ENCODE assay signal across 10 cellular contexts in genomic region chr19:54186934-54187381, GRCh38. TPM values are rescaled to one million over a fixed set of nuclear protein-coding genes. Genes with fewer than 3 reads are reported as not detected.
DNase-seq lines count a peak whose midpoint lies in the region; ATAC-seq and TF ChIP-seq lines count a peak whose summit lies in the region.
"Had no signal": no experiment of that assay in that cellular context is flagged by ENCODE, and none has a peak within 500 bp of the region (broad histone marks: within the 10 kb centered on the region; RNA-seq: fewer than 3 reads in every experiment).

No MANE protein-coding gene starts in this region.

- H3K9me3 Mint-ChIP-seq in Calu3 (ENCODE audit: low read depth, unreplicated experiment) (no peaks in the 10 kb centered on the region), endodermal cell (no peaks in the 10 kb centered on the region)

- H3K27me3 Mint-ChIP-seq in Calu3 (ENCODE audit: unreplicated experiment) (no peaks in the 10 kb centered on the region), endodermal cell (ENCODE audit: insufficient read depth) (no peaks in the 10 kb centered on the region)

- CTCF ChIA-PET in Calu3 (lab: Charles Lee): interaction anchor here (0.6 kb wide), 1 partner anchor 676 kb away, joined by 8 read pairs; no protein-coding TSS in a partner anchor

- H3K36me3 Mint-ChIP-seq in Calu3 (ENCODE audit: insufficient read depth, unreplicated experiment): peaks cover 83% of the 10 kb centered on the region
- peaks cover 41% of the 10 kb centered on the region for H3K36me3 Mint-ChIP-seq in endodermal cell (ENCODE audit: low read depth)

- H3K27ac ChIP-seq in endodermal cell (ENCODE audit: low read depth, low read length): no peak overlapping the region
- peak overlapping the region; percentile 100 for H3K27ac ChIP-seq in neutrophil

- peak overlapping the region; percentile 82 for H3K4me3 Mint-ChIP-seq in Calu3 (ENCODE audit: low read depth, unreplicated experiment)
- peak overlapping the region; percentile 76 for H3K4me3 Mint-ChIP-seq in endodermal cell

- H3K9me3 ChIP-seq in NT2/D1 (ENCODE audit: insufficient read depth, low read length) (no peaks in the 10 kb centered on the region), endodermal cell (ENCODE audit: control insufficient read depth, low read length) (no peaks in the 10 kb centered on the region), neutrophil (no peaks in the 10 kb centered on the region)

- H3K27me3 ChIP-seq in NT2/D1 (ENCODE audit: insufficient read depth, insufficient read length) (no peaks in the 10 kb centered on the region), endodermal cell (ENCODE audit: control insufficient read depth, insufficient read depth, low read length, poor library complexity, severe bottlenecking) (no peaks in the 10 kb centered on the region), neutrophil (no peaks in the 10 kb centered on the region)

- ATAC-seq in HG02852 (IDR thresholded peaks at IDR 0.05; ENCODE audit: unreplicated experiment) (no peak), GM19324 (IDR thresholded peaks at IDR 0.05; ENCODE audit: low FRiP score, unreplicated experiment) (no peak)

- no peak for TF ChIP-seq CTCF in Calu3 (IDR thresholded peaks at IDR 0.05; ENCODE audit: unreplicated experiment)
- no peak for TF ChIP-seq CTCF in endodermal cell (conservative IDR thresholded peaks at IDR 0.05)
- TF ChIP-seq CTCF in neutrophil (IDR thresholded peaks at IDR 0.05): no peak

- peak overlapping the region; percentile 50 for H3K9ac ChIP-seq in NT2/D1 (ENCODE audit: insufficient read length, low read depth)
- H3K9ac ChIP-seq in endodermal cell (ENCODE audit: extremely low read depth, low read length, poor library complexity, severe bottlenecking): no peak overlapping the region

- H3K36me3 ChIP-seq in NT2/D1 (ENCODE audit: insufficient read depth, insufficient read length, low read length): peaks cover 40% of the 10 kb centered on the region
- H3K36me3 ChIP-seq in endodermal cell (ENCODE audit: control insufficient read depth, insufficient read depth, low read length): peaks cover 29% of the 10 kb centered on the region
- peaks cover 59% of the 10 kb centered on the region for H3K36me3 ChIP-seq in neutrophil

- H3K4me3 ChIP-seq in NT2/D1 (ENCODE audit: insufficient read length, low read depth): no peak overlapping the region
- H3K4me3 ChIP-seq in endodermal cell (ENCODE audit: low read length): no peak overlapping the region
- H3K4me3 ChIP-seq in neutrophil (ENCODE audit: low read depth in 1 of 2, low read length in 1 of 2): peak overlapping the region; percentile 88 to 100

- H3K27ac Mint-ChIP-seq in Calu3 (ENCODE audit: unreplicated experiment): peak overlapping the region; percentile 15
- no peak overlapping the region for H3K27ac Mint-ChIP-seq in endodermal cell

- DNase-seq in Calu3 (no peak), NT2/D1 (ENCODE audit: low read depth, low spot score) (no peak), endodermal cell (no peak), NOMO-1 (lab: John Stamatoyannopoulos, UW; ENCODE audit: unreplicated experiment in 2 of 2) (no peak)
- DNase-seq: DMS53, NCI-H1105, NCI-H82 had no signal

- H3K4me1 Mint-ChIP-seq in Calu3 (ENCODE audit: low read depth, unreplicated experiment): peaks cover 22% of the 10 kb centered on the region
- H3K4me1 Mint-ChIP-seq in endodermal cell: peaks cover 8% of the 10 kb centered on the region

- intact Hi-C loops in Calu3 (cut with micrococcal nuclease; ENCODE audit: unreplicated experiment): no loop called here

- BruUV-seq in Calu3 (replicated peaks; lab: Mats Ljungman, UMichigan): no TSS peak

- WGBS in endodermal cell (ENCODE audit: insufficient coverage in 1 of 2, insufficient read length in 1 of 2), 2 experiments: 96 to 100% methylated on average over 1 to 11 of the region's 11 CpGs

- H3K4me1 ChIP-seq in NT2/D1 (ENCODE audit: insufficient read depth, insufficient read length): no peaks in the 10 kb centered on the region
- H3K4me1 ChIP-seq in endodermal cell (ENCODE audit: control insufficient read depth, insufficient read depth, low read length): no peaks in the 10 kb centered on the region
- peaks cover 19 to 30% of the 10 kb centered on the region in 2 experiments for H3K4me1 ChIP-seq in neutrophil (ENCODE audit: control insufficient read depth in 1 of 2, insufficient read depth in 1 of 2, low read depth in 1 of 2, low read length in 1 of 2)

RNA-seq across cellular contexts. Expression of gene MBOAT7, which starts 2.4 kb away (rescaled TPM):
- total RNA-seq in Calu3 (2022) (287 and 323 TPM in 2 replicates), endodermal cell (100 to 1,000 TPM; 126 to 131 TPM)
- 99.2 TPM for polyA plus RNA-seq in endodermal cell (2013, experiment 1 of 2)
- 87.1 TPM for polyA plus RNA-seq in endodermal cell (2013, experiment 2 of 2)

RNA-seq across cellular contexts. Expression of gene TSEN34, which starts 4.2 kb away (rescaled TPM):
- 52.2 and 53.0 TPM in 2 replicates for total RNA-seq in Calu3 (2022)
- 10 to 100 TPM; 26.0 to 27.5 TPM for total RNA-seq in endodermal cell
- polyA plus RNA-seq in endodermal cell (2013, experiment 1 of 2): 47.2 TPM
- polyA plus RNA-seq in endodermal cell (2013, experiment 2 of 2): 44.8 TPM

RNA-seq across cellular contexts. Expression of gene RPS9, which starts 13.7 kb away (rescaled TPM):
- total RNA-seq in Calu3 (2022) (825 and 841 TPM in 2 replicates), endodermal cell (1,000 to 10,000 TPM; 1,302 to 1,460 TPM)
- 1,601 TPM for polyA plus RNA-seq in endodermal cell (2013, experiment 1 of 2)
- 1,537 TPM for polyA plus RNA-seq in endodermal cell (2013, experiment 2 of 2)

RNA-seq across cellular contexts. Expression of gene TMC4, which starts 14.0 kb away (rescaled TPM):
- total RNA-seq in Calu3 (2022) (157 and 166 TPM in 2 replicates), endodermal cell (10 to 100 TPM; 32.7 to 46.6 TPM)
- 0.82 TPM for polyA plus RNA-seq in endodermal cell (2013, experiment 1 of 2)
- 1.9 TPM for polyA plus RNA-seq in endodermal cell (2013, experiment 2 of 2)

RNA-seq across cellular contexts. Expression of gene LENG1, which starts 27.4 kb away (rescaled TPM):
- total RNA-seq in Calu3 (2022) (9.9 and 10.7 TPM in 2 replicates), endodermal cell (1 to 10 TPM; 3.6 to 4.0 TPM)
- 7.7 TPM for polyA plus RNA-seq in endodermal cell (2013, experiment 1 of 2)
- polyA plus RNA-seq in endodermal cell (2013, experiment 2 of 2): 6.5 TPM

Comparison
In these comparisons a context has a peak if more than half of its experiments do, and no peak if none do; other contexts are left out.
1. H3K4me3 ChIP-seq: peak in neutrophil (2 of 2); none in NT2/D1 (single experiment) and endodermal cell (single experiment).